Comparison of ENCODE assay signal across 10 cellular contexts in the genomic region with DNA sequence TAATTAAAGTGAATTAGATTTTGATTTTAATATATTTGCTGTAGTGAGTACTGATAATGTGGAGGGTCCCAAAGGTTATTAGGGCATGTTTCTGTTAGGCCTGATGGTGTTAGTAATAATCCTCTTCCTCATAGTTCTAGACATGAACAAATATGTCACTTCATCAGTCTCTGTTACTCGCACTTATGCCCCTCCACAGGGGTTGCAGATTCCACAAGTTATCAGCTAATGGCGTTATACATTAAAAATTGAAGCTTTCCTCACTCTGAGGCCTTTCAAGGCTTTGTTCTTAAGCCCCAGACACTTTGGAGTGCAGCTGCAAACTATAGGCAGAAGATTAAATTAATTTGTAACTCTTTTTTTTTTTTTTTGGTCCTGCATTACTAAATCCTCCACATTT.
"Had no signal": no experiment of that assay in that cellular context is flagged by ENCODE, and none has a peak within 500 bp of the region (broad histone marks: within the 10 kb centered on the region; RNA-seq: fewer than 3 reads in every experiment).

No MANE protein-coding gene starts in this region.

- FAIRE-seq: H1, H54, HTR-8/SVneo had no signal

- H3K4me3 ChIP-seq: GM23338, K562 had no signal

- ATAC-seq: GM23338, K562 had no signal

- DNase-seq: H9, HCEC 1CT, HFFc6, IMR-90, KG1 had no signal

- H3K4me1 Mint-ChIP-seq: H9 had no signal

- H3K27ac Mint-ChIP-seq: GM23338, H9, HFFc6 had no signal

- H3K4me3 Mint-ChIP-seq: GM23338, H9, HFFc6 had no signal

- H3K9me3 Mint-ChIP-seq: GM23338, H9, HFFc6 had no signal
